In the genomic region with DNA sequence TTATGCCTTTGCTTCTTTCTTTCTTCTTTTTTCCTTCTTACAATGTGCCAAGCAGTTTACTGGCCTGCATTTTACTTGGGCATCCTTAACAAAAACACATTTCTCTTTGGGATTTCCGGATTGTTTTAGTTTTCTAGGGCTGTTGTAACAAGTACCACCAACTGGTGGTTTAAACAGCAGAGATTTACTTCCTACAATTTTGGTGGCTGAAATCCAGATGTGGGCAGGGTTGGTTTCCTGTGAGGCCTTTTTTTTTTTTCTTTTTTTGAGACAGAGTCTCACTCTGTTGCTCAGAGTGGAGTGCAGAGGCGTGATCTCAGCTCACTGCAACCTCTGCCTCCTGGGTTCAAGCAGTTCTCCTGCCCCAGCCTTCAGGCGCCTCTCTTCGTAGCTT, we compare ENCODE assay signal across 14 cellular contexts. TPM values are rescaled to one million over a fixed set of nuclear protein-coding genes. Genes with fewer than 3 reads are reported as not detected.
DNase-seq lines count a peak whose midpoint lies in the region; ATAC-seq, FAIRE-seq and TF ChIP-seq lines count a peak whose summit lies in the region.
"Had no signal": no experiment of that assay in that cellular context is flagged by ENCODE, and none has a peak within 500 bp of the region (broad histone marks: within the 10 kb centered on the region; RNA-seq: fewer than 3 reads in every experiment).

No MANE protein-coding gene starts in this region.

- H3K9me3 Mint-ChIP-seq in activated CD4-positive, alpha-beta T cell treated with anti-CD3 and anti-CD28 coated beads for 36 hours (ENCODE audit: low read depth), result no peaks in the 10 kb centered on the region
- H3K9me3 Mint-ChIP-seq in stimulated activated memory B cell treated with anti-CD40 and anti-IgM and Interleukin-4, amounts not matched to agents 10 μg/mL and 1 μg/mL and 100 μg/mL, for 72 hours, result no peaks in the 10 kb centered on the region

- intact Hi-C loops in activated CD4-positive, alpha-beta T cell treated with anti-CD3 and anti-CD28 coated beads for 36 hours (cut with DNase I, micrococcal nuclease), result loop anchor here (5.0 kb wide), 3 partner anchors 136 to 1826 kb away; a partner anchor contains a TSS
- intact Hi-C loops in OCI-LY7 (cut with micrococcal nuclease; ENCODE audit: unreplicated experiment) (loop anchor here (10.0 kb wide), 1 partner anchor 134 kb away; a partner anchor contains a TSS), posterior vena cava (cut with DNase I) (no loop called here)

- ATAC-seq in activated CD4-positive, alpha-beta T cell treated with anti-CD3 and anti-CD28 coated beads for 36 hours, result peak; percentile 33
- peak; percentile 39 for ATAC-seq in stimulated activated memory B cell treated with anti-CD40 and anti-IgM and Interleukin-4, amounts not matched to agents 10 μg/mL and 1 μg/mL and 100 μg/mL, for 72 hours
- ATAC-seq: A549 had no signal

- no peaks in the 10 kb centered on the region for H3K9me2 ChIP-seq in OCI-LY7 (ENCODE audit: insufficient read depth, low read length)
- H3K9me2 ChIP-seq in SK-N-SH, result no peaks in the 10 kb centered on the region

- H4K20me1 ChIP-seq in OCI-LY7 (ENCODE audit: insufficient read depth, low read length) (no peaks in the 10 kb centered on the region), SK-N-SH (ENCODE audit: insufficient read depth) (no peaks in the 10 kb centered on the region)

- H3K27ac Mint-ChIP-seq in activated CD4-positive, alpha-beta T cell treated with anti-CD3 and anti-CD28 coated beads for 36 hours, result no peak overlapping the region
- peak overlapping the region; percentile 3 for H3K27ac Mint-ChIP-seq in stimulated activated memory B cell treated with anti-CD40 and anti-IgM and Interleukin-4, amounts not matched to agents 10 μg/mL and 1 μg/mL and 100 μg/mL, for 72 hours

- no peaks in the 10 kb centered on the region for H3F3A ChIP-seq in SK-N-SH (replicated peaks; ENCODE audit: insufficient read depth)

- H3K27ac ChIP-seq in OCI-LY7 (ENCODE audit: low read depth, low read length, poor library complexity, severe bottlenecking) (no peak overlapping the region), SK-N-SH (ENCODE audit: low read depth in 2 of 2, low read length in 1 of 2) (no peak overlapping the region)
- H3K27ac ChIP-seq: A549 had no signal

- H3K27me3 ChIP-seq in SK-N-SH (ENCODE audit: insufficient read depth), result no peaks in the 10 kb centered on the region
- H3K27me3 ChIP-seq: sigmoid colon had no signal

- DNase-seq in activated CD4-positive, alpha-beta T cell treated with anti-CD3 and anti-CD28 coated beads for 36 hours, result no peak
- no peak for DNase-seq in activated CD4-positive, alpha-beta T cell treated with anti-CD3 and anti-CD28 coated beads, Interleukin-2, amount 50 U/mL, for 48 hours
- DNase-seq in OCI-LY7 (ENCODE audit: low spot score) (peak; percentile 49), foreskin fibroblast (peak; percentile 36 to 60), SK-N-SH (no peak), GM19239 (ENCODE audit: insufficient read length, low spot score) (no peak), posterior vena cava (ENCODE audit: low spot score) (no peak)
- DNase-seq: effector memory CD4-positive, alpha-beta T cell; NCI-H1417 treated with DMSO at 0.1 percent for 48 hours; sigmoid colon; stimulated activated CD8-positive, alpha-beta memory T cell treated with anti-CD3 and anti-CD28 coated beads, Interleukin-4, amount 100 ng/mL, for 48 hours had no signal

- peaks cover 7% of the 10 kb centered on the region; the same call in 1 of the 2 replicates for H3K36me3 ChIP-seq in OCI-LY7 (ENCODE audit: insufficient read depth, low read length)
- peaks cover 10 to 20% of the 10 kb centered on the region in 2 experiments for H3K36me3 ChIP-seq in SK-N-SH (replicated peaks in 1 of 2; ENCODE audit: control insufficient read depth in 1 of 2, insufficient read depth in 2 of 2, low read length in 1 of 2)

- no peak overlapping the region for H3K4me3 Mint-ChIP-seq in activated CD4-positive, alpha-beta T cell treated with anti-CD3 and anti-CD28 coated beads for 36 hours
- no peak overlapping the region for H3K4me3 Mint-ChIP-seq in stimulated activated memory B cell treated with anti-CD40 and anti-IgM and Interleukin-4, amounts not matched to agents 10 μg/mL and 1 μg/mL and 100 μg/mL, for 72 hours

- no peaks in the 10 kb centered on the region for H3K79me2 ChIP-seq in OCI-LY7 (ENCODE audit: insufficient read depth, low read depth, low read length)
- no peaks in the 10 kb centered on the region for H3K79me2 ChIP-seq in SK-N-SH (ENCODE audit: insufficient read depth)

- no TSS peak for BruUV-seq in OCI-LY7 (replicated peaks; lab: Mats Ljungman, UMichigan)

- FAIRE-seq in GM19239 (lab: Jason Lieb, UNC), result no peak
- FAIRE-seq: A549 had no signal

- TF ChIP-seq EP300 in SK-N-SH (IDR thresholded peaks at IDR 0.05; ENCODE audit: borderline replicate concordance in 1 of 2, low read depth in 1 of 2, low read length in 1 of 2), result no peak

- CTCF ChIA-PET in activated CD4-positive, alpha-beta T cell treated with anti-CD3 and anti-CD28 coated beads for 36 hours (lab: Charles Lee), result interaction anchor here (1.2 kb wide), 1 partner anchor 136 kb away, joined by 3 read pairs; no protein-coding TSS in a partner anchor
- CTCF ChIA-PET in OCI-LY7 (lab: Charles Lee; ENCODE audit: unreplicated experiment) (no interaction called here), SK-N-SH (lab: Yijun Ruan, JAX) (no interaction called here)

- WGBS in SK-N-SH (ENCODE audit: low lambda C conversion rate), result 92% methylated on average over 4 of the region's 4 CpGs

- no peaks in the 10 kb centered on the region for H3K27me3 Mint-ChIP-seq in activated CD4-positive, alpha-beta T cell treated with anti-CD3 and anti-CD28 coated beads for 36 hours
- no peaks in the 10 kb centered on the region for H3K27me3 Mint-ChIP-seq in stimulated activated memory B cell treated with anti-CD40 and anti-IgM and Interleukin-4, amounts not matched to agents 10 μg/mL and 1 μg/mL and 100 μg/mL, for 72 hours

- H3K9me3 ChIP-seq in OCI-LY7 (ENCODE audit: low read length) (no peaks in the 10 kb centered on the region), SK-N-SH (no peaks in the 10 kb centered on the region)
- H3K9me3 ChIP-seq: A549, sigmoid colon had no signal

- peaks cover 10% of the 10 kb centered on the region for H3K36me3 Mint-ChIP-seq in activated CD4-positive, alpha-beta T cell treated with anti-CD3 and anti-CD28 coated beads for 36 hours (ENCODE audit: low read depth)
- H3K36me3 Mint-ChIP-seq in stimulated activated memory B cell treated with anti-CD40 and anti-IgM and Interleukin-4, amounts not matched to agents 10 μg/mL and 1 μg/mL and 100 μg/mL, for 72 hours, result peaks cover 36% of the 10 kb centered on the region

- POLR2A ChIA-PET in activated CD4-positive, alpha-beta T cell treated with anti-CD3 and anti-CD28 coated beads for 36 hours (lab: Charles Lee), result no interaction called here
- POLR2A ChIA-PET in OCI-LY7 (lab: Charles Lee), result interaction anchor here (0.6 kb wide), 1 partner anchor 66 kb away, joined by 5 read pairs; no protein-coding TSS in a partner anchor
- POLR2A ChIA-PET in SK-N-SH (lab: Yijun Ruan, JAX), result no interaction called here

- TF ChIP-seq RAD21 in SK-N-SH (IDR thresholded peaks at IDR 0.05; ENCODE audit: low read length), result no peak

- H2AFZ ChIP-seq in OCI-LY7 (ENCODE audit: low read length) (no peak overlapping the region), SK-N-SH (ENCODE audit: low read depth) (no peak overlapping the region)

- no peak overlapping the region for H3K4me3 ChIP-seq in OCI-LY7 (ENCODE audit: low read depth, low read length, poor library complexity, severe bottlenecking)
- H3K4me3 ChIP-seq in foreskin fibroblast (ENCODE audit: low read depth in 1 of 2, low read length in 2 of 2), result no peak overlapping the region
- no peak overlapping the region for H3K4me3 ChIP-seq in SK-N-SH (ENCODE audit: low read depth in 2 of 2, low read length in 1 of 2)
- H3K4me3 ChIP-seq: A549, sigmoid colon had no signal

- H3K4me1 Mint-ChIP-seq in activated CD4-positive, alpha-beta T cell treated with anti-CD3 and anti-CD28 coated beads for 36 hours, result peaks cover 23% of the 10 kb centered on the region
- peaks cover 27% of the 10 kb centered on the region for H3K4me1 Mint-ChIP-seq in stimulated activated memory B cell treated with anti-CD40 and anti-IgM and Interleukin-4, amounts not matched to agents 10 μg/mL and 1 μg/mL and 100 μg/mL, for 72 hours

- no peak for TF ChIP-seq CTCF in OCI-LY7 (conservative IDR thresholded peaks at IDR 0.05; ENCODE audit: low read length)
- TF ChIP-seq CTCF in foreskin fibroblast (IDR thresholded peaks at IDR 0.05; ENCODE audit: low read depth, low read length), result no peak
- TF ChIP-seq CTCF in SK-N-SH (IDR thresholded peaks at IDR 0.05), result no peak

- no peak overlapping the region for H3K9ac ChIP-seq in SK-N-SH

- H3K4me2 ChIP-seq in OCI-LY7 (ENCODE audit: low read length) (peak overlapping the region; percentile 4; the same call in 1 of the 2 replicates), SK-N-SH (no peak overlapping the region)
- H3K4me2 ChIP-seq: A549 had no signal

- H3K4me1 ChIP-seq in OCI-LY7 (ENCODE audit: insufficient read depth, low read length, poor library complexity, severe bottlenecking) (peaks cover 12% of the 10 kb centered on the region), SK-N-SH (ENCODE audit: control insufficient read depth in 1 of 2, insufficient read depth in 2 of 2, low read depth in 1 of 2, low read length in 1 of 2) (peaks cover 0 to 3% of the 10 kb centered on the region in 2 experiments; a peak in 2 of 4 replicates)

TF ChIP-seq in SK-N-SH, 30 proteins besides CTCF, POLR2A, EP300 and RAD21 (continues in another document):
- TF ChIP-seq, protein P1, sequence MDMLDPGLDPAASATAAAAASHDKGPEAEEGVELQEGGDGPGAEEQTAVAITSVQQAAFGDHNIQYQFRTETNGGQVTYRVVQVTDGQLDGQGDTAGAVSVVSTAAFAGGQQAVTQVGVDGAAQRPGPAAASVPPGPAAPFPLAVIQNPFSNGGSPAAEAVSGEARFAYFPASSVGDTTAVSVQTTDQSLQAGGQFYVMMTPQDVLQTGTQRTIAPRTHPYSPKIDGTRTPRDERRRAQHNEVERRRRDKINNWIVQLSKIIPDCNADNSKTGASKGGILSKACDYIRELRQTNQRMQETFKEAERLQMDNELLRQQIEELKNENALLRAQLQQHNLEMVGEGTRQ (IDR thresholded peaks at IDR 0.05; ENCODE audit: borderline replicate concordance, low read depth, low read length), result no peak
- no peak for TF ChIP-seq FOXJ3 (CRISPR knock-in tag; IDR thresholded peaks at IDR 0.05)
- TF ChIP-seq POLR2AphosphoS5 (IDR thresholded peaks at IDR 0.05; ENCODE audit: low read depth, low read length), result no peak

RNA-seq across cellular contexts. Expression of a gene that starts 45.8 kb away (rescaled TPM):
- not detected for total RNA-seq in activated CD4-positive, alpha-beta T cell treated with anti-CD3 and anti-CD28 coated beads for 36 hours
- total RNA-seq in OCI-LY7 (2014; rRNA removed; shearing (Covaris generic)), result not detected in 2 replicates
- total RNA-seq in OCI-LY7 (2022), result not detected in 2 replicates
- not detected in 2 replicates for polyA plus RNA-seq in SK-N-SH (2012; rRNA removed)
- polyA plus RNA-seq in SK-N-SH (2012; cell fraction: cytosol; rRNA removed), result not detected in 2 replicates
- polyA plus RNA-seq in SK-N-SH (2012; cell fraction: nucleus; rRNA removed), result not detected in 2 replicates
- total RNA-seq in posterior vena cava, result not detected
- total RNA-seq: kidney epithelial cell, sigmoid colon had no signal
- polyA plus RNA-seq: A549, sigmoid colon had no signal

Comparison
In these comparisons a context has a peak if more than half of its experiments do, and no peak if none do; other contexts are left out.
1. DNase-seq: peak in OCI-LY7 (single experiment) and foreskin fibroblast (2 of 2); none in activated CD4-positive, alpha-beta T cell treated with anti-CD3 and anti-CD28 coated beads for 36 hours (single experiment), activated CD4-positive, alpha-beta T cell treated with anti-CD3 and anti-CD28 coated beads, Interleukin-2, amount 50 U/mL, for 48 hours (0 of 2), SK-N-SH (single experiment), GM19239 (single experiment) and posterior vena cava (single experiment).
2. intact Hi-C loops: an anchor here in activated CD4-positive, alpha-beta T cell treated with anti-CD3 and anti-CD28 coated beads for 36 hours (5.0 kb wide) and OCI-LY7 (10.0 kb wide); none called in posterior vena cava.